ENCODE assay signal across 8 cellular contexts in genomic region chr5:157740211-157740610, GRCh38. TPM values are rescaled to one million over a fixed set of nuclear protein-coding genes. Genes with fewer than 3 reads are reported as not detected.
DNase-seq lines count a peak whose midpoint lies in the region; ATAC-seq, FAIRE-seq and TF ChIP-seq lines count a peak whose summit lies in the region.

No MANE protein-coding gene starts in this region.

- peaks cover 3 to 28% (median 15%) of the 10 kb centered on the region in 4 experiments; a peak in 6 of 8 replicates for H3K36me3 ChIP-seq in H1 (ENCODE audit: control insufficient read depth in 2 of 4, insufficient read depth in 4 of 4, low read length in 3 of 4)
- peaks cover 0 to 50% (median 47%) of the 10 kb centered on the region in 4 donors for H3K36me3 ChIP-seq in stomach

- no peak overlapping the region for H2BK5ac ChIP-seq in H1 (ENCODE audit: low read depth, low read length)

- H3K36me3 Mint-ChIP-seq in activated naive CD4-positive, alpha-beta T cell treated with anti-CD3 and anti-CD28 coated beads, Interleukin-2, amount 10 ng/mL, durations not matched to agents 7 days and 5 days = peaks cover 19% of the 10 kb centered on the region

- H3K27ac ChIP-seq in H1 (ENCODE audit: low read depth, low read length) (no peak overlapping the region), stomach (no peak overlapping the region)

- no peaks in the 10 kb centered on the region for H3K9me3 Mint-ChIP-seq in activated naive CD4-positive, alpha-beta T cell treated with anti-CD3 and anti-CD28 coated beads, Interleukin-2, amount 10 ng/mL, durations not matched to agents 7 days and 5 days

- WGBS in H1 (ENCODE audit: extremely low coverage in 1 of 2, insufficient coverage in 1 of 2, insufficient read length in 1 of 2, insufficient replicate concordance in 2 of 2, low coverage in 1 of 2, low lambda C conversion rate in 2 of 2, missing lambda C conversion rate in 1 of 2), 2 experiments = 57% methylated on average over 4 of the region's 4 CpGs; no CpG with 5 or more reads in 1 of the 2 experiments
- 57 to 64% (median 62%) methylated on average over 4 of the region's 4 CpGs for WGBS in stomach, 5 donors

- no peak overlapping the region for H3K4me2 ChIP-seq in H1 (ENCODE audit: insufficient read depth in 1 of 2, low read depth in 2 of 2, low read length in 2 of 2)

- H3K4me1 Mint-ChIP-seq in activated naive CD4-positive, alpha-beta T cell treated with anti-CD3 and anti-CD28 coated beads, Interleukin-2, amount 10 ng/mL, durations not matched to agents 7 days and 5 days = peaks cover 22% of the 10 kb centered on the region

- H3K18ac ChIP-seq in H1 (ENCODE audit: extremely low read depth, low read length) = no peak overlapping the region

- POLR2A ChIA-PET in H1 (lab: Charles Lee; ENCODE audit: partially characterized antibody) = interaction anchor here (0.7 kb wide), 1 partner anchor 349 kb away, joined by 3 read pairs; no protein-coding TSS in a partner anchor

- H2BK120ac ChIP-seq in H1 (replicated peaks; ENCODE audit: low read depth, low read length) = no peak overlapping the region

- peaks cover 0 to 3% of the 10 kb centered on the region in 2 experiments for H4K20me1 ChIP-seq in H1 (replicated peaks in 1 of 2; ENCODE audit: control insufficient read depth in 1 of 2, insufficient read depth in 2 of 2, low read length in 2 of 2)

- CTCF ChIA-PET in activated naive CD4-positive, alpha-beta T cell treated with anti-CD3 and anti-CD28 coated beads, Interleukin-2, amount 10 ng/mL, durations not matched to agents 7 days and 5 days (lab: Charles Lee) = interaction anchor here (1.5 to 4.4 kb wide), 3 partner anchors 20 to 373 kb away, joined by 4 to 32 read pairs (median 4); no protein-coding TSS in a partner anchor
- CTCF ChIA-PET in H1 (lab: Charles Lee; ENCODE audit: partially characterized antibody) = interaction anchor here (0.6 to 4.0 kb wide), 2 partner anchors 72 to 381 kb away, joined by 3 to 57 read pairs; partner anchors contain the start of gene C5orf52

- peak; percentile 19 for FAIRE-seq in H1 (lab: Jason Lieb, UNC)

- H3K4me1 ChIP-seq in H1 (replicated peaks in 1 of 4; ENCODE audit: control insufficient read depth in 3 of 4, insufficient read depth in 4 of 4, low read length in 3 of 4) (peaks cover 0 to 7% (median 0%) of the 10 kb centered on the region in 4 experiments; a peak in 3 of 7 replicates), stomach (peaks cover 7 to 18% (median 18%) of the 10 kb centered on the region in 4 donors)

- H2BK15ac ChIP-seq in H1 (ENCODE audit: low read length) = no peak overlapping the region

- H4K91ac ChIP-seq in H1 (replicated peaks; ENCODE audit: insufficient read length, low read length) = no peak overlapping the region

- no peak overlapping the region for H3K4ac ChIP-seq in H1 (replicated peaks; ENCODE audit: insufficient read length, low read depth, low read length)

- H3K4me3 ChIP-seq in H1 (ENCODE audit: extremely low read depth in 1 of 4, insufficient read depth in 2 of 4, low read depth in 3 of 4, low read length in 4 of 4) (no peak overlapping the region), stomach (no peak overlapping the region)

- no peak overlapping the region for H3K23ac ChIP-seq in H1 (ENCODE audit: insufficient read length)

- peaks cover 0 to 11% (median 7%) of the 10 kb centered on the region in 4 experiments; a peak in 5 of 7 replicates for H3K27me3 ChIP-seq in H1 (replicated peaks in 1 of 4; ENCODE audit: control insufficient read depth in 3 of 4, extremely low read depth in 1 of 4, insufficient read depth in 3 of 4, low read length in 3 of 4)
- no peaks in the 10 kb centered on the region for H3K27me3 ChIP-seq in stomach

- no peak overlapping the region for H2AFZ ChIP-seq in H1 (ENCODE audit: low read length)

- TF ChIP-seq EP300 in H1 (IDR thresholded peaks at IDR 0.05; ENCODE audit: borderline replicate concordance in 1 of 2, low read depth in 2 of 2, low read length in 2 of 2) = no peak
- TF ChIP-seq EP300 in stomach (IDR thresholded peaks at IDR 0.05) = no peak

- H3K9me3 ChIP-seq in H1 (ENCODE audit: insufficient read depth in 2 of 2, low read depth in 1 of 2, low read length in 1 of 2) (0 out of 4 replicates have a peak, but pooled peaks cover 0 to 2% of the 10 kb centered on the region in 2 experiments), stomach (no peaks in the 10 kb centered on the region)

- TF ChIP-seq CTCF in H1 (IDR thresholded peaks at IDR 0.05; ENCODE audit: control extremely low read depth in 1 of 3, insufficient read depth in 1 of 3, low read depth in 1 of 3, low read length in 3 of 3) (peak; percentile 70 to 78 (median 72)), stomach (IDR thresholded peaks at IDR 0.05) (peak in 5 of 7 experiments; percentile 7 to 27 (median 22))

- no peak overlapping the region for H3K9ac ChIP-seq in H1 (replicated peaks in 1 of 4; ENCODE audit: extremely low read depth in 1 of 4, low read depth in 3 of 4, low read length in 3 of 4)

- no peak overlapping the region for H3K56ac ChIP-seq in H1 (replicated peaks; ENCODE audit: insufficient read length, low read depth, low read length)

- peak; percentile 48 for DNase-seq in activated naive CD4-positive, alpha-beta T cell treated with anti-CD3 and anti-CD28 coated beads, Interleukin-2, amount 10 ng/mL, durations not matched to agents 7 days and 5 days
- DNase-seq in activated naive CD4-positive, alpha-beta T cell treated with Interleukin-2 at 50 U/mL for 16 hours = no peak
- peak; percentile 41 for DNase-seq in NCI-H460 (ENCODE audit: extremely low read depth, low read depth)
- peak in 1 of 2 experiments; percentile 45 for DNase-seq in H1 (ENCODE audit: low read depth in 1 of 2, low spot score in 2 of 2)
- no peak for DNase-seq in stomach
- DNase-seq in NCI-H2029 treated with DMSO at 0.1 percent for 48 hours (lab: John Stamatoyannopoulos, UW) = no peak
- no peak for DNase-seq in NCI-H1694 treated with DMSO at 0.1 percent for 48 hours (lab: John Stamatoyannopoulos, UW)

- H4K5ac ChIP-seq in H1 (ENCODE audit: insufficient read length, low read depth, low read length) = no peak overlapping the region

- no peaks in the 10 kb centered on the region for H3K79me2 ChIP-seq in H1 (ENCODE audit: control insufficient read depth in 1 of 2, insufficient read depth in 2 of 2, low read length in 2 of 2)

- no peaks in the 10 kb centered on the region for H3K27me3 Mint-ChIP-seq in activated naive CD4-positive, alpha-beta T cell treated with anti-CD3 and anti-CD28 coated beads, Interleukin-2, amount 10 ng/mL, durations not matched to agents 7 days and 5 days

- H2BK12ac ChIP-seq in H1 (ENCODE audit: low read depth, low read length) = no peak overlapping the region

- TF ChIP-seq RAD21 in H1 (IDR thresholded peaks at IDR 0.05 in 1 of 2, conservative IDR thresholded peaks at IDR 0.05 in 1 of 2; ENCODE audit: low read depth in 2 of 2, low read length in 2 of 2) = peak; percentile 61 to 63

- H3K23me2 ChIP-seq in H1 (ENCODE audit: low read depth, low read length) = peaks cover 6% of the 10 kb centered on the region; the same call in 1 of the 2 replicates

- H3K14ac ChIP-seq in H1 (ENCODE audit: insufficient read length) = no peak overlapping the region

- no peak overlapping the region for H3K27ac Mint-ChIP-seq in activated naive CD4-positive, alpha-beta T cell treated with anti-CD3 and anti-CD28 coated beads, Interleukin-2, amount 10 ng/mL, durations not matched to agents 7 days and 5 days

- no peak for ATAC-seq in GM21367 (IDR thresholded peaks at IDR 0.05; ENCODE audit: unreplicated experiment)

- intact Hi-C loops in stomach (cut with DNase I; ENCODE audit: low total_unique reads) = no loop called here

- no peak overlapping the region for H3K4me3 Mint-ChIP-seq in activated naive CD4-positive, alpha-beta T cell treated with anti-CD3 and anti-CD28 coated beads, Interleukin-2, amount 10 ng/mL, durations not matched to agents 7 days and 5 days

- no peak overlapping the region for H2BK20ac ChIP-seq in H1 (ENCODE audit: low read length)

- no peak overlapping the region for H4K8ac ChIP-seq in H1 (ENCODE audit: extremely low read depth, insufficient read depth, low read length)

- H3K79me1 ChIP-seq in H1 (ENCODE audit: low read depth, low read length) = no peaks in the 10 kb centered on the region

- H2AK5ac ChIP-seq in H1 (ENCODE audit: low read depth, low read length) = no peak overlapping the region

- TF ChIP-seq POLR2A in H1 (IDR thresholded peaks at IDR 0.05; ENCODE audit: control extremely low read depth in 1 of 2, low read depth in 2 of 2, low read length in 2 of 2) (no peak), stomach (IDR thresholded peaks at IDR 0.05) (no peak)

TF ChIP-seq in H1, 55 proteins besides CTCF, POLR2A, EP300 and RAD21 (continues in another document):
- TF ChIP-seq CREB1 (IDR thresholded peaks at IDR 0.05) (no peak), CHD2 (IDR thresholded peaks at IDR 0.05; ENCODE audit: low read length) (no peak)

RNA-seq across cellular contexts. Expression of gene LSM11, which starts 3.3 kb away (rescaled TPM):
- total RNA-seq in NCI-H460 (2014; rRNA removed; shearing (Covaris generic)) = 4.9 and 6.2 TPM in 2 replicates
- polyA plus RNA-seq in NCI-H460 (2014; cell fraction: nucleus; rRNA removed) = 15.6 and 16.1 TPM in 2 replicates
- total RNA-seq in H1 (2021; fragmentation: NEBNext Ultra II Directional; extraction: Animal tissue kit (Norgen Biotek cat#: 25700)) = 3.4 and 3.9 TPM in 2 replicates
- 1.3 and 1.8 TPM in 2 replicates for polyA plus RNA-seq in H1 (2011; rRNA removed)
- polyA plus RNA-seq in H1 (2011; cell fraction: cytosol; rRNA removed) = 1.9 TPM
- polyA plus RNA-seq in H1 (2011; cell fraction: nucleus; rRNA removed) = 1.3 TPM
- 1.7 to 3.2 TPM (median 2.5 TPM) in 4 replicates for polyA plus RNA-seq in H1 (2012, experiment 1 of 2)
- 0.67 TPM for polyA plus RNA-seq in H1 (2012, experiment 2 of 2)
- polyA plus RNA-seq in H1 (2013, experiment 1 of 2) = 1.6 TPM
- 1.5 TPM for polyA plus RNA-seq in H1 (2013, experiment 2 of 2)
- 5.2 and 6.9 TPM in 2 replicates for polyA minus RNA-seq in H1 (2011; rRNA and poly(A)+ RNA removed)
- polyA minus RNA-seq in H1 (2011; cell fraction: cytosol; rRNA and poly(A)+ RNA removed) = 4.4 TPM
- 3.3 TPM for polyA minus RNA-seq in H1 (2011; cell fraction: nucleus; rRNA and poly(A)+ RNA removed)
- 10 to 100 TPM in 1 of 5 donors, 1 to 10 TPM in 4; 1.2 to 10.3 (median 4.1) TPM for total RNA-seq in stomach
- 1 to 10 TPM in 1 of 3 donors, under 1 TPM in 2; 0.46 to 1.6 (median 0.81) TPM for polyA plus RNA-seq in stomach

RNA-seq across cellular contexts. Expression of gene THG1L, which starts 9.0 kb away (rescaled TPM):
- total RNA-seq in NCI-H460 (2014; rRNA removed; shearing (Covaris generic)) = 39.0 and 43.4 TPM in 2 replicates
- 10.3 and 17.2 TPM in 2 replicates for polyA plus RNA-seq in NCI-H460 (2014; cell fraction: nucleus; rRNA removed)
- total RNA-seq in H1 (2021; fragmentation: NEBNext Ultra II Directional; extraction: Animal tissue kit (Norgen Biotek cat#: 25700)) = 12.4 and 13.0 TPM in 2 replicates
- polyA plus RNA-seq in H1 (2011; rRNA removed) (7.1 and 8.1 TPM in 2 replicates), stomach (10 to 100 TPM; 10.2 to 20.4 (median 12.8) TPM)
- 17.3 TPM for polyA plus RNA-seq in H1 (2011; cell fraction: cytosol; rRNA removed)
- 9.2 TPM for polyA plus RNA-seq in H1 (2011; cell fraction: nucleus; rRNA removed)
- polyA plus RNA-seq in H1 (2012, experiment 1 of 2) = 15.5 to 24.2 TPM (median 16.5 TPM) in 4 replicates
- polyA plus RNA-seq in H1 (2012, experiment 2 of 2) = 2.2 TPM
- 8.4 TPM for polyA plus RNA-seq in H1 (2013, experiment 1 of 2)
- 7.6 TPM for polyA plus RNA-seq in H1 (2013, experiment 2 of 2)
- 21.2 and 29.0 TPM in 2 replicates for polyA minus RNA-seq in H1 (2011; rRNA and poly(A)+ RNA removed)
- polyA minus RNA-seq in H1 (2011; cell fraction: cytosol; rRNA and poly(A)+ RNA removed) = 14.9 TPM
- polyA minus RNA-seq in H1 (2011; cell fraction: nucleus; rRNA and poly(A)+ RNA removed) = 14.7 TPM
- total RNA-seq in stomach = 10 to 100 TPM in 4 of 5 donors, 1 to 10 TPM in 1; 2.9 to 29.6 (median 18.7) TPM

Comparison
In these comparisons a context has a peak if more than half of its experiments do, and no peak if none do; other contexts are left out.
1. DNase-seq: peak in activated naive CD4-positive, alpha-beta T cell treated with anti-CD3 and anti-CD28 coated beads, Interleukin-2, amount 10 ng/mL, durations not matched to agents 7 days and 5 days (single experiment) and NCI-H460 (single experiment); none in activated naive CD4-positive, alpha-beta T cell treated with Interleukin-2 at 50 U/mL for 16 hours (single experiment), stomach (single experiment), NCI-H2029 treated with DMSO at 0.1 percent for 48 hours (single experiment) and NCI-H1694 treated with DMSO at 0.1 percent for 48 hours (single experiment).